8 cellular contexts compared by ENCODE assay signal in the genomic region with DNA sequence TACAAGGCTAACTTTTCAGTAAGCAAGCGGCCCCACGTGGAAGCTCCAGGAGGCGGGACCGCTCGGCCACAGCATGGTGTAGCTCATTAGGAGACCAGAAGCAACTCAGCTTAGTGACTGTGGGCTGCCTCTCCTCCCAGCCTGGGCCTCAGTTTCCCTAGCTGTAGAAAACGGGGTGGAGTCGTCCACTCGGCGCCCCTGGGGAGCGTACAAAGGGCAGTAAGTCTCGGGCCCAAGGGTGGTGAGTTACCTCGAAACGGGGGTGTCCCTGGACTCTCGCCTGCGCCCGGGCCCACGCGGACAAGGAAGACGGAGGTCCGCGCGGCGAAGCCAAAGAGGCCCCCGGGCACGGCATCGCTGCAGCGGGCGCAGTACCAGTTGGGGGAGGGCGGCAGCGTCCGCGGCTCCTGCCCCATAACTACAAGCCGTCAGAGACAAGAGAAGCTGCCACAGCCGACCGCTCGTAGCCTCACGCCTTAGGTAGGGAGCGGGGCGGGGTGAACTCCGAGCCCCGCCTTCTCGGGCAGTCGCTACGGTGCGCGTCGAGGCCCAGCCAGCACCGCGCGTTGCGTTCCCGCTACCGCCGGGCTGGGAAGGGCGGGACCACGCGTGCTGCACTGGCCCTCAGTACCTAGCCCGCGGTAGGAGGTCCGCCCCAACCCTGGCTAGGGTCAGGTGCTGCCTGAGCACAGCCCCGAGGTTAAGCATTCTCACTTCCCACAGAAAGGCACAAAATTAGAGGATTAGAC. TPM values are rescaled to one million over a fixed set of nuclear protein-coding genes. Genes with fewer than 3 reads are reported as not detected.
DNase-seq lines count a peak whose midpoint lies in the region; ATAC-seq and TF ChIP-seq lines count a peak whose summit lies in the region.

A gene with protein sequence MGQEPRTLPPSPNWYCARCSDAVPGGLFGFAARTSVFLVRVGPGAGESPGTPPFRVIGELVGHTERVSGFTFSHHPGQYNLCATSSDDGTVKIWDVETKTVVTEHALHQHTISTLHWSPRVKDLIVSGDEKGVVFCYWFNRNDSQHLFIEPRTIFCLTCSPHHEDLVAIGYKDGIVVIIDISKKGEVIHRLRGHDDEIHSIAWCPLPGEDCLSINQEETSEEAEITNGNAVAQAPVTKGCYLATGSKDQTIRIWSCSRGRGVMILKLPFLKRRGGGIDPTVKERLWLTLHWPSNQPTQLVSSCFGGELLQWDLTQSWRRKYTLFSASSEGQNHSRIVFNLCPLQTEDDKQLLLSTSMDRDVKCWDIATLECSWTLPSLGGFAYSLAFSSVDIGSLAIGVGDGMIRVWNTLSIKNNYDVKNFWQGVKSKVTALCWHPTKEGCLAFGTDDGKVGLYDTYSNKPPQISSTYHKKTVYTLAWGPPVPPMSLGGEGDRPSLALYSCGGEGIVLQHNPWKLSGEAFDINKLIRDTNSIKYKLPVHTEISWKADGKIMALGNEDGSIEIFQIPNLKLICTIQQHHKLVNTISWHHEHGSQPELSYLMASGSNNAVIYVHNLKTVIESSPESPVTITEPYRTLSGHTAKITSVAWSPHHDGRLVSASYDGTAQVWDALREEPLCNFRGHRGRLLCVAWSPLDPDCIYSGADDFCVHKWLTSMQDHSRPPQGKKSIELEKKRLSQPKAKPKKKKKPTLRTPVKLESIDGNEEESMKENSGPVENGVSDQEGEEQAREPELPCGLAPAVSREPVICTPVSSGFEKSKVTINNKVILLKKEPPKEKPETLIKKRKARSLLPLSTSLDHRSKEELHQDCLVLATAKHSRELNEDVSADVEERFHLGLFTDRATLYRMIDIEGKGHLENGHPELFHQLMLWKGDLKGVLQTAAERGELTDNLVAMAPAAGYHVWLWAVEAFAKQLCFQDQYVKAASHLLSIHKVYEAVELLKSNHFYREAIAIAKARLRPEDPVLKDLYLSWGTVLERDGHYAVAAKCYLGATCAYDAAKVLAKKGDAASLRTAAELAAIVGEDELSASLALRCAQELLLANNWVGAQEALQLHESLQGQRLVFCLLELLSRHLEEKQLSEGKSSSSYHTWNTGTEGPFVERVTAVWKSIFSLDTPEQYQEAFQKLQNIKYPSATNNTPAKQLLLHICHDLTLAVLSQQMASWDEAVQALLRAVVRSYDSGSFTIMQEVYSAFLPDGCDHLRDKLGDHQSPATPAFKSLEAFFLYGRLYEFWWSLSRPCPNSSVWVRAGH (N-terminal part only) (minus strand): TSS at position 494 of the 749 bp plus-strand sequence. CDS start 78 bp downstream, at position 416.

- no peak for TF ChIP-seq CTCF in HL-60 (IDR thresholded peaks at IDR 0.05; ENCODE audit: insufficient read depth, low read length)

- H3K4me3 ChIP-seq in HL-60 (replicated peaks; ENCODE audit: insufficient read depth, low read length) (peak within 1 kb of the TSS; percentile 98), mesodermal cell (ENCODE audit: extremely low read depth, insufficient read depth, low read length, poor library complexity, severe bottlenecking) (peak within 1 kb of the TSS; percentile 71)

- in situ Hi-C loops in endometrial microvascular endothelial cells (cut with HindIII; ENCODE audit: inconsistent ontology term, low pct_unique_long_range_greater_than_20kb, low sequenced_read_pairs): no loop called here

- H3K27ac ChIP-seq in HL-60 (replicated peaks) (peak within 1 kb of the TSS; percentile 72), mesodermal cell (ENCODE audit: low read depth, low read length, severe bottlenecking) (peak within 1 kb of the TSS; percentile 52)

- H3K4me1 ChIP-seq in mesodermal cell (ENCODE audit: control insufficient read depth, insufficient read depth, low read length, poor library complexity, severe bottlenecking): no peaks in the 10 kb centered on the region

- ATAC-seq in GM19463 (IDR thresholded peaks at IDR 0.05; ENCODE audit: unreplicated experiment): peak; percentile 84

- H3K36me3 ChIP-seq in mesodermal cell (ENCODE audit: control insufficient read depth, insufficient read depth, low read length): peaks cover 29% of the 10 kb centered on the region

- no peaks in the 10 kb centered on the region for H3K9me3 ChIP-seq in mesodermal cell (ENCODE audit: control insufficient read depth, low read length)

- DNase-seq in COLO668 (lab: John Stamatoyannopoulos, UW; ENCODE audit: unreplicated experiment): peak; percentile 87
- DNase-seq in HL-60 (ENCODE audit: low read depth in 1 of 2, low spot score in 1 of 2): peak; percentile 83 to 84
- DNase-seq in NOMO-1 treated with dmso at 0.1 percent for 144 hours (lab: John Stamatoyannopoulos, UW; ENCODE audit: unreplicated experiment): peak; percentile 82
- peak; percentile 39 for DNase-seq in activated CD8-positive, alpha-beta memory T cell treated with anti-CD3 and anti-CD28 coated beads, Interleukin-2, amount 50 U/mL, for 1 hour (ENCODE audit: extremely low read depth)
- peak; percentile 68 to 73 for DNase-seq in stimulated activated CD8-positive, alpha-beta memory T cell treated with anti-CD3 and anti-CD28 coated beads, Interleukin-15, amount 100 ng/mL, for 4 hours (ENCODE audit: low read depth in 2 of 2)

- no peaks in the 10 kb centered on the region for H3K27me3 ChIP-seq in HL-60 (ENCODE audit: insufficient read depth, poor library complexity, severe bottlenecking)

- WGBS in mesodermal cell (ENCODE audit: insufficient coverage in 2 of 2), 2 experiments: 0% methylated on average over 54 to 58 of the region's 61 CpGs

RNA-seq across cellular contexts. Expression of the gene that starts here (rescaled TPM):
- 40.1 TPM for total RNA-seq in endometrial microvascular endothelial cells (ENCODE audit: inconsistent ontology term)
- 14.4 TPM for polyA plus RNA-seq in mesodermal cell (2013, experiment 1 of 2)
- polyA plus RNA-seq in mesodermal cell (2013, experiment 2 of 2): 12.9 TPM

Comparison
In these comparisons a context has a peak if more than half of its experiments do, and no peak if none do; other contexts are left out.
1. Peak in every context shown above with its lines: DNase-seq, ATAC-seq, H3K4me3 ChIP-seq and H3K27ac ChIP-seq.